ENCODE assay signal across 8 cellular contexts in the genomic region with DNA sequence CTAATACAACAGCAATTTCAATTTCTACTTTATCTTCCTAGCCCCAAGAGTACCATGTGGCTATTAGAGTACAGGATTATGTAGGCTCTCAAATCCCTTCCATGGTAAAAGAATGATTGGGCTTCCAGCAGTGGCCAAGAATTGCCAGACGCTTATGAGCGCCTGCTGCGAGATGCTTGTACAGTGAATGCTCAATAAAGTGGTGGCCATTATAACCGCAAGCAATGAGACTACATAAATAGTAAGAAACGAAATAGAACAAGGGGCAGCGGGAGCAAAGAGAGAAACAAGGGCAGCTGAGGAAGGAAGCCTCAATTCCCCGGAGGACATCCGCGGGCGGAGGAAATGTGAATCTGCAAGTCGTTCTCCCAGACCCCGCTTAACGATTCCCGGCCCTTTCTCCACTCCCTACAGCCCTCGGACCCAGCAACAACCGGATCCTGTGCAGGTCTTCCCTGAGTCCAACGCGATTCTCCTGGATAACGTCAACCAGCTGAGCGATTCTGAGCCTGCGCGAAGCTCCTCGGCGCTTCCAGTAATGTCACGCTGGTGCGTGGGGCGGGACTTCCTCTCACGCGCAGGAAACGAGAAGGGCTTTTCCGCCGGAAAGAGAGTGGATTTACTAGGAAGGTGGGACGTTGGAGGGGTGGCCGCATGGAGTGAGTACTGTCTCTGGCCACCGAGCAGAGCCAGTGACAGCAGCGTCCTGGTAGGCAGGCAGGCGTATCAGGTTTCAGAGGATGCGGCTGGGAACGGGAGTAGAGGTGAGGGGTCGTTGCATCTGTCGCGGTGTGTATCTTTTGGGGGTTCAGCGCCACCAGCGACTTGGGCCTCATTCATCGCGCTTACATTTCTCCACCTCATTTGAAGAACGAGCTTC. TPM values are rescaled to one million over a fixed set of nuclear protein-coding genes. Genes with fewer than 3 reads are reported as not detected.
DNase-seq lines count a peak whose midpoint lies in the region; ATAC-seq lines count a peak whose summit lies in the region.

No MANE protein-coding gene starts in this region.

- H3K36me3 Mint-ChIP-seq in activated CD4-positive, alpha-beta T cell treated with anti-CD3 and anti-CD28 coated beads, Interleukin-2, amount 10 ng/mL, durations not matched to agents 7 days and 5 days (ENCODE audit: low read depth): peaks cover 29% of the 10 kb centered on the region

- H3K9me3 ChIP-seq in BLaER1 treated with 17β-estradiol and CSF1 and Interleukin-3, amounts not matched to agents 10 nM and 100 nM (replicated peaks in 1 of 11): no peaks in the 10 kb centered on the region

- peaks cover 47% of the 10 kb centered on the region for H3K4me1 Mint-ChIP-seq in activated CD4-positive, alpha-beta T cell treated with anti-CD3 and anti-CD28 coated beads, Interleukin-2, amount 10 ng/mL, durations not matched to agents 7 days and 5 days

- H3K4me3 Mint-ChIP-seq in activated CD4-positive, alpha-beta T cell treated with anti-CD3 and anti-CD28 coated beads, Interleukin-2, amount 10 ng/mL, durations not matched to agents 7 days and 5 days: peak overlapping the region; percentile 98

- H3K4me1 ChIP-seq in BLaER1 treated with 17β-estradiol and CSF1 and Interleukin-3, amounts not matched to agents 10 nM and 100 nM: peaks cover 26 to 35% (median 31%) of the 10 kb centered on the region in 10 experiments

- H3K27ac Mint-ChIP-seq in activated CD4-positive, alpha-beta T cell treated with anti-CD3 and anti-CD28 coated beads, Interleukin-2, amount 10 ng/mL, durations not matched to agents 7 days and 5 days: peak overlapping the region; percentile 96

- peak overlapping the region; percentile 76 to 89 (median 86) for H3K4me3 ChIP-seq in BLaER1 treated with 17β-estradiol and CSF1 and Interleukin-3, amounts not matched to agents 10 nM and 100 nM

- H3K27me3 Mint-ChIP-seq in activated CD4-positive, alpha-beta T cell treated with anti-CD3 and anti-CD28 coated beads, Interleukin-2, amount 10 ng/mL, durations not matched to agents 7 days and 5 days: no peaks in the 10 kb centered on the region

- DNase-seq in NCI-H526 treated with DMSO at 0.1 percent for 48 hours (lab: John Stamatoyannopoulos, UW): peak; percentile 89
- DNase-seq in activated CD4-positive, alpha-beta T cell treated with anti-CD3 and anti-CD28 coated beads, Interleukin-2, amount 10 ng/mL, durations not matched to agents 7 days and 5 days: peak; percentile 89
- peak; percentile 20 for DNase-seq in cortex of kidney (lab: John Stamatoyannopoulos, UW)
- peak; percentile 99 for DNase-seq in left kidney (ENCODE audit: low read depth, low spot score)
- peak; percentile 89 for DNase-seq in stimulated activated CD4-positive, alpha-beta T cell treated with anti-CD3 and anti-CD28 coated beads, Interleukin-1b, Interleukin-23, amount 100 ng/mL, for 48 hours

- POLR2A ChIA-PET in activated CD4-positive, alpha-beta T cell treated with anti-CD3 and anti-CD28 coated beads, Interleukin-2, amount 10 ng/mL, durations not matched to agents 7 days and 5 days (lab: Charles Lee): interaction anchor here (0.7 to 0.8 kb wide), 2 partner anchors 15 to 55 kb away, joined by 3 read pairs; no protein-coding TSS in a partner anchor

- H3K36me3 ChIP-seq in BLaER1 treated with 17β-estradiol and CSF1 and Interleukin-3, amounts not matched to agents 10 nM and 100 nM: peaks cover 29 to 36% (median 35%) of the 10 kb centered on the region in 11 experiments

- ATAC-seq in GM19328 (IDR thresholded peaks at IDR 0.05; ENCODE audit: unreplicated experiment) (peak; percentile 84), HG03520 (IDR thresholded peaks at IDR 0.05; ENCODE audit: unreplicated experiment) (peak; percentile 78)

- H3K4me2 ChIP-seq in BLaER1 treated with 17β-estradiol and CSF1 and Interleukin-3, amounts not matched to agents 10 nM and 100 nM: peak overlapping the region; percentile 73 to 95 (median 89)

- CTCF ChIA-PET in activated CD4-positive, alpha-beta T cell treated with anti-CD3 and anti-CD28 coated beads, Interleukin-2, amount 10 ng/mL, durations not matched to agents 7 days and 5 days (lab: Charles Lee): interaction anchor here (1.1 to 1.8 kb wide), 4 partner anchors 11 to 58 kb away, joined by 3 to 5 read pairs (median 3); no protein-coding TSS in a partner anchor

- H3K9ac ChIP-seq in BLaER1 treated with 17β-estradiol and CSF1 and Interleukin-3, amounts not matched to agents 10 nM and 100 nM: peak overlapping the region; percentile 82 to 91 (median 84)

- no peaks in the 10 kb centered on the region for H3K9me3 Mint-ChIP-seq in activated CD4-positive, alpha-beta T cell treated with anti-CD3 and anti-CD28 coated beads, Interleukin-2, amount 10 ng/mL, durations not matched to agents 7 days and 5 days

- peak overlapping the region; percentile 77 to 88 (median 81) for H3K27ac ChIP-seq in BLaER1 treated with 17β-estradiol and CSF1 and Interleukin-3, amounts not matched to agents 10 nM and 100 nM

- no peaks in the 10 kb centered on the region for H3K27me3 ChIP-seq in BLaER1 treated with 17β-estradiol and CSF1 and Interleukin-3, amounts not matched to agents 10 nM and 100 nM

- H4K20me1 ChIP-seq in BLaER1 treated with 17β-estradiol and CSF1 and Interleukin-3, amounts not matched to agents 10 nM and 100 nM: peaks cover 0 to 44% (median 37%) of the 10 kb centered on the region in 11 experiments; a peak in 18 of 22 replicates

RNA-seq across cellular contexts. Expression of a gene that starts 40.5 kb away (rescaled TPM):
- under 1 TPM in 1 of 2 experiments, not detected in 1; 0.08 TPM for total RNA-seq in activated CD4-positive, alpha-beta T cell treated with anti-CD3 and anti-CD28 coated beads, Interleukin-2, amount 10 ng/mL, durations not matched to agents 7 days and 5 days

RNA-seq across cellular contexts. Expression of a gene that starts 55.7 kb away (rescaled TPM):
- total RNA-seq in activated CD4-positive, alpha-beta T cell treated with anti-CD3 and anti-CD28 coated beads, Interleukin-2, amount 10 ng/mL, durations not matched to agents 7 days and 5 days: not detected

RNA-seq across cellular contexts. Expression of a gene that starts 59.2 kb away (rescaled TPM):
- total RNA-seq in activated CD4-positive, alpha-beta T cell treated with anti-CD3 and anti-CD28 coated beads, Interleukin-2, amount 10 ng/mL, durations not matched to agents 7 days and 5 days: 10 to 100 TPM; 13.8 to 14.5 TPM

Comparison
In these comparisons a context has a peak if more than half of its experiments do, and no peak if none do; other contexts are left out.
1. Peak in every context shown above with its lines: DNase-seq, ATAC-seq, H3K4me3 ChIP-seq and H3K27ac ChIP-seq.
2. DNase-seq: peak in every context shown above with its lines; median percentile 99 in left kidney; 89 in NCI-H526 treated with DMSO at 0.1 percent for 48 hours; 89 in activated CD4-positive, alpha-beta T cell treated with anti-CD3 and anti-CD28 coated beads, Interleukin-2, amount 10 ng/mL, durations not matched to agents 7 days and 5 days; 89 in stimulated activated CD4-positive, alpha-beta T cell treated with anti-CD3 and anti-CD28 coated beads, Interleukin-1b, Interleukin-23, amount 100 ng/mL, for 48 hours; 20 in cortex of kidney.